ENCODE assay signal across 1 cellular context in the genomic region with DNA sequence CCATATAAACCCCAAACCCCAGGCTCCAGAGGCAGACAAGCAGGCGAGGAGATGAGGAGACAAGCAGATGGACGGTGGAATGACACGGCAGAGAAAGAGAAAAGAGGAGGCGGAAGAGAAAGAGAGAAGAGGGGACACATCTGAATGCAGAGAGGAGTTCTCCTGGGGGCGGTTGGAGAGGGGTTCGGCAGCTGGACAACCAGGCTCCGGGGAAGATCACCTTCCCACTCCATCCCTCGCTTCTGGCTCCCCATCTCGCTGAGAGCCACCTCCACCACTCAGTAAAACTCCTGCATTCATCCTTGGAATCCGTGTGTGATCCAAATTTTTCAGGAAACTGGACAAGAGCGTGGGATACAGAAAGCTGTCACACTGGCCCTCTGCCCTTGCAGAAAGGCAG.
TF ChIP-seq lines count a peak whose summit lies in the region.

No MANE protein-coding gene starts in this region.

TF ChIP-seq in HepG2, 621 proteins besides CTCF, POLR2A, EP300 and RAD21 (continued from another document):
- TF ChIP-seq, protein P1, sequence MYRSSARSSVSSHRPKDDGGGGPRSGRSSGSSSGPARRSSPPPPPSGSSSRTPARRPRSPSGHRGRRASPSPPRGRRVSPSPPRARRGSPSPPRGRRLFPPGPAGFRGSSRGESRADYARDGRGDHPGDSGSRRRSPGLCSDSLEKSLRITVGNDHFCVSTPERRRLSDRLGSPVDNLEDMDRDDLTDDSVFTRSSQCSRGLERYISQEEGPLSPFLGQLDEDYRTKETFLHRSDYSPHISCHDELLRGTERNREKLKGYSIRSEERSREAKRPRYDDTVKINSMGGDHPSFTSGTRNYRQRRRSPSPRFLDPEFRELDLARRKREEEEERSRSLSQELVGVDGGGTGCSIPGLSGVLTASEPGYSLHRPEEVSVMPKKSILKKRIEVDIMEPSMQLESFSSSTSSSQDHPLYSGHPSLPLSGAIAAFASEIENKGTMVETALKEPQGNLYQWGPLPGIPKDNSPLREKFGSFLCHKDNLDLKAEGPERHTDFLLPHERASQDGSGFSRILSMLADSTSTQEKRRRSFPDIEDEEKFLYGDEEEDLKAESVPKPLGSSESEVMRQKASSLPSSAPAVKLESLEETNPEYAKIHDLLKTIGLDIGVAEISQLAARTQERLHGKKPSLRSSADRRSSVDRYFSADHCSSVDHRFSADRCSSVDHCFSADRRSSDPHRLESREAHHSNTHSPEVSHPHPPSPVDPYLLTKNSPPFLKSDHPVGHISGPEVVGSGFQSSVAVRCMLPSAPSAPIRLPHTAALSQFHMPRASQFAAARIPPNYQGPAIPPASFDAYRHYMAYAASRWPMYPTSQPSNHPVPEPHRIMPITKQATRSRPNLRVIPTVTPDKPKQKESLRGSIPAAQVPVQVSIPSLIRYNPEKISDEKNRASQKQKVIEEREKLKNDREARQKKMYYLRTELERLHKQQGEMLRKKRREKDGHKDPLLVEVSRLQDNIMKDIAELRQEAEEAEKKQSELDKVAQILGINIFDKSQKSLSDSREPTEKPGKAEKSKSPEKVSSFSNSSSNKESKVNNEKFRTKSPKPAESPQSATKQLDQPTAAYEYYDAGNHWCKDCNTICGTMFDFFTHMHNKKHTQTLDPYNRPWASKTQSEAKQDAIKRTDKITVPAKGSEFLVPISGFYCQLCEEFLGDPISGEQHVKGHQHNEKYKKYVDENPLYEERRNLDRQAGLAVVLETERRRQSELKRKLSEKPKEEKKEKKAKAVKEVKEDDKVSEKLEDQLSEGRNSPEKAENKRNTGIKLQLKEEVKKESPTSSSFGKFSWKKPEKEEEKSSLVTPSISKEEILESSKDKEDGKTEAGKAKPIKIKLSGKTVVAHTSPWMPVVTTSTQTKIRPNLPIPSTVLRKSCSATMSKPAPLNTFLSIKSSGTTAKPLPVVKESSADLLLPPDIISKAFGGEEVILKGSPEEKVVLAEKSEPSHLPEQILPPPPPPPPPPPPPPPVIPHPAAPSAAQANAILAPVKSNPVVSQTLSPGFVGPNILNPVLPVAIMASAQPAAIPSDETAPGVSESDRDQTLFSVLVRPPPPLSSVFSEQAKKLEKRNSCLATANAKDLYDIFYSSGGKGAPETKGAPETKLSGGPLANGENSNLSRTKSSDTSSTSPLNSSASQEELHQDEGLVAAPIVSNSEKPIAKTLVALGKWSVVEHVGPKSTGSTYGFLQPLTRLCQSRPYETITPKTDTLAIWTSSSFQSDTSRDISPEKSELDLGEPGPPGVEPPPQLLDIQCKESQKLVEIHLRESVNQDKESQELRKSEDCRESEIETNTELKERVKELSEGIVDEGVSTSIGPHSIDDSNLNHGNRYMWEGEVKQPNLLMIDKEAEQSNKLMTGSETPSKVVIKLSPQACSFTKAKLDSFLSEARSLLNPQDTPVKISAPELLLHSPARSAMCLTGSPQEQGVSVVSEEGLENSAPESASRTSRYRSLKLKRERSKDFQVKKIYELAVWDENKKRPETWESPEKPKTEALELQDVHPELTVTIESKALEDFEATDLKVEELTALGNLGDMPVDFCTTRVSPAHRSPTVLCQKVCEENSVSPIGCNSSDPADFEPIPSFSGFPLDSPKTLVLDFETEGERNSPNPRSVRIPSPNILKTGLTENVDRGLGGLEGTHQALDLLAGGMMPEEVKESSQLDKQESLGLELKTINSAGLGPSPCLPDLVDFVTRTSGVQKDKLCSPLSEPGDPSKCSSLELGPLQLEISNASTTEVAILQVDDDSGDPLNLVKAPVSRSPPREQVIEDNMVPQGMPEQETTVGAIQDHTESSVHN (CRISPR knock-in tag; IDR thresholded peaks at IDR 0.05), result no peak
- no peak for TF ChIP-seq MTA3 (CRISPR knock-in tag; IDR thresholded peaks at IDR 0.05)
- TF ChIP-seq PTBP1 (IDR thresholded peaks at IDR 0.05; ENCODE audit: low read depth, low read length, poor library complexity, severe bottlenecking), result no peak
- no peak for TF ChIP-seq ETV5 (CRISPR knock-in tag; IDR thresholded peaks at IDR 0.05; ENCODE audit: borderline replicate concordance)
- TF ChIP-seq NBN (conservative IDR thresholded peaks at IDR 0.05), result no peak
- no peak for TF ChIP-seq YEATS2 (CRISPR knock-in tag; IDR thresholded peaks at IDR 0.05; ENCODE audit: borderline replicate concordance)
- no peak for TF ChIP-seq AKAP8 (CRISPR knock-in tag; IDR thresholded peaks at IDR 0.05)
- TF ChIP-seq JARID2 (CRISPR knock-in tag; IDR thresholded peaks at IDR 0.05; ENCODE audit: insufficient replicate concordance), result no peak
- TF ChIP-seq, protein P2, sequence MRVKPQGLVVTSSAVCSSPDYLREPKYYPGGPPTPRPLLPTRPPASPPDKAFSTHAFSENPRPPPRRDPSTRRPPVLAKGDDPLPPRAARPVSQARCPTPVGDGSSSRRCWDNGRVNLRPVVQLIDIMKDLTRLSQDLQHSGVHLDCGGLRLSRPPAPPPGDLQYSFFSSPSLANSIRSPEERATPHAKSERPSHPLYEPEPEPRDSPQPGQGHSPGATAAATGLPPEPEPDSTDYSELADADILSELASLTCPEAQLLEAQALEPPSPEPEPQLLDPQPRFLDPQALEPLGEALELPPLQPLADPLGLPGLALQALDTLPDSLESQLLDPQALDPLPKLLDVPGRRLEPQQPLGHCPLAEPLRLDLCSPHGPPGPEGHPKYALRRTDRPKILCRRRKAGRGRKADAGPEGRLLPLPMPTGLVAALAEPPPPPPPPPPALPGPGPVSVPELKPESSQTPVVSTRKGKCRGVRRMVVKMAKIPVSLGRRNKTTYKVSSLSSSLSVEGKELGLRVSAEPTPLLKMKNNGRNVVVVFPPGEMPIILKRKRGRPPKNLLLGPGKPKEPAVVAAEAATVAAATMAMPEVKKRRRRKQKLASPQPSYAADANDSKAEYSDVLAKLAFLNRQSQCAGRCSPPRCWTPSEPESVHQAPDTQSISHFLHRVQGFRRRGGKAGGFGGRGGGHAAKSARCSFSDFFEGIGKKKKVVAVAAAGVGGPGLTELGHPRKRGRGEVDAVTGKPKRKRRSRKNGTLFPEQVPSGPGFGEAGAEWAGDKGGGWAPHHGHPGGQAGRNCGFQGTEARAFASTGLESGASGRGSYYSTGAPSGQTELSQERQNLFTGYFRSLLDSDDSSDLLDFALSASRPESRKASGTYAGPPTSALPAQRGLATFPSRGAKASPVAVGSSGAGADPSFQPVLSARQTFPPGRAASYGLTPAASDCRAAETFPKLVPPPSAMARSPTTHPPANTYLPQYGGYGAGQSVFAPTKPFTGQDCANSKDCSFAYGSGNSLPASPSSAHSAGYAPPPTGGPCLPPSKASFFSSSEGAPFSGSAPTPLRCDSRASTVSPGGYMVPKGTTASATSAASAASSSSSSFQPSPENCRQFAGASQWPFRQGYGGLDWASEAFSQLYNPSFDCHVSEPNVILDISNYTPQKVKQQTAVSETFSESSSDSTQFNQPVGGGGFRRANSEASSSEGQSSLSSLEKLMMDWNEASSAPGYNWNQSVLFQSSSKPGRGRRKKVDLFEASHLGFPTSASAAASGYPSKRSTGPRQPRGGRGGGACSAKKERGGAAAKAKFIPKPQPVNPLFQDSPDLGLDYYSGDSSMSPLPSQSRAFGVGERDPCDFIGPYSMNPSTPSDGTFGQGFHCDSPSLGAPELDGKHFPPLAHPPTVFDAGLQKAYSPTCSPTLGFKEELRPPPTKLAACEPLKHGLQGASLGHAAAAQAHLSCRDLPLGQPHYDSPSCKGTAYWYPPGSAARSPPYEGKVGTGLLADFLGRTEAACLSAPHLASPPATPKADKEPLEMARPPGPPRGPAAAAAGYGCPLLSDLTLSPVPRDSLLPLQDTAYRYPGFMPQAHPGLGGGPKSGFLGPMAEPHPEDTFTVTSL (CRISPR knock-in tag; IDR thresholded peaks at IDR 0.05; ENCODE audit: borderline replicate concordance), result no peak
- no peak for TF ChIP-seq FIP1L1 (IDR thresholded peaks at IDR 0.05; ENCODE audit: borderline replicate concordance, insufficient read depth, low read depth, low read length)
- no peak for TF ChIP-seq AGO1 (IDR thresholded peaks at IDR 0.05; ENCODE audit: low read depth, low read length, poor library complexity, severe bottlenecking)
- no peak for TF ChIP-seq SAFB2 (CRISPR knock-in tag; IDR thresholded peaks at IDR 0.05; ENCODE audit: borderline replicate concordance, low read depth)
TF ChIP-seq in HepG2: peak in this region for 0.
